16 cellular contexts compared by ENCODE assay signal in genomic region chr1:21707891-21708290, GRCh38. TPM values are rescaled to one million over a fixed set of nuclear protein-coding genes. Genes with fewer than 3 reads are reported as not detected.
A peak's percentile ranks its signal among the peaks of the same experiment; 100 is the strongest.
DNase-seq lines count a peak whose midpoint lies in the region; ATAC-seq, FAIRE-seq and TF ChIP-seq lines count a peak whose summit lies in the region.
"Had no signal": no experiment of that assay in that cellular context is flagged by ENCODE, and none has a peak within 500 bp of the region (broad histone marks: within the 10 kb centered on the region; RNA-seq: fewer than 3 reads in every experiment).

No MANE protein-coding gene starts in this region.

- POLR2A ChIA-PET in K562 (lab: Yijun Ruan, JAX) (interaction anchor here (0.7 to 0.8 kb wide), 2 partner anchors 9 to 17 kb away, joined by 3 read pairs; no protein-coding TSS in a partner anchor), HEK293T (lab: Yijun Ruan, JAX) (interaction anchor here (1.0 kb wide), 1 partner anchor 75 kb away, joined by 3 read pairs; the partner anchor contains the start of gene USP48)

- TF ChIP-seq CTCF in GM23338 (conservative IDR thresholded peaks at IDR 0.05; ENCODE audit: low read depth in 2 of 2) (no peak), K562 (IDR thresholded peaks at IDR 0.05 in 2 of 3, conservative IDR thresholded peaks at IDR 0.05 in 1 of 3; ENCODE audit: insufficient read depth in 2 of 3, low read depth in 1 of 3, low read length in 3 of 3) (no peak)

- no peaks in the 10 kb centered on the region for H3K9me2 ChIP-seq in GM23338 (ENCODE audit: insufficient read depth)

- no peak overlapping the region for H3K23ac ChIP-seq in mesenchymal stem cell (ENCODE audit: low read length in 2 of 2)

- no peak overlapping the region for H4K91ac ChIP-seq in mesenchymal stem cell (ENCODE audit: low read length)

- no peak overlapping the region for H3K18ac ChIP-seq in mesenchymal stem cell (ENCODE audit: low read depth in 1 of 2, low read length in 2 of 2)

- CTCF ChIA-PET in K562 (lab: Yijun Ruan, JAX; ENCODE audit: low intra/inter-chr PET ratio) (no interaction called here), HEK293T (lab: Yijun Ruan, JAX) (no interaction called here)

- H2AFZ ChIP-seq in GM23338 (no peak overlapping the region), K562 (ENCODE audit: low read depth, low read length) (no peak overlapping the region), mesenchymal stem cell (ENCODE audit: low read depth, low read length) (no peak overlapping the region)

- H3K9me3 ChIP-seq in K562 (replicated peaks; ENCODE audit: control insufficient read depth, insufficient read depth, low read depth, low read length) (no peaks in the 10 kb centered on the region), mesenchymal stem cell (ENCODE audit: control insufficient read depth, low read length) (no peaks in the 10 kb centered on the region)
- H3K9me3 ChIP-seq: BLaER1 treated with 17β-estradiol and CSF1 and Interleukin-3, amounts not matched to agents 10 nM and 100 nM; Caco-2 had no signal

- ATAC-seq in GM23338: no peak
- no peak for ATAC-seq in K562
- ATAC-seq in HG03139 (IDR thresholded peaks at IDR 0.05; ENCODE audit: unreplicated experiment): no peak
- ATAC-seq: HCT116 had no signal

- no peak overlapping the region for H4K8ac ChIP-seq in mesenchymal stem cell (ENCODE audit: low read length)

- H2BK120ac ChIP-seq in mesenchymal stem cell (ENCODE audit: low read depth, low read length): no peak overlapping the region

- 96% methylated on average over 4 of the region's 4 CpGs for WGBS in K562 (ENCODE audit: insufficient coverage, low coverage, missing lambda C conversion rate)
- 94% methylated on average over 4 of the region's 4 CpGs for WGBS in mesenchymal stem cell

- no peak for TF ChIP-seq RAD21 in K562 (CRISPR knock-in tag; conservative IDR thresholded peaks at IDR 0.05 in 1 of 2, IDR thresholded peaks at IDR 0.05 in 1 of 2)

- H3K4me3 ChIP-seq in GM23338 (no peak overlapping the region), K562 (no peak overlapping the region), mesenchymal stem cell (ENCODE audit: insufficient read depth in 1 of 2, low read depth in 1 of 2, low read length in 2 of 2) (no peak overlapping the region)
- H3K4me3 ChIP-seq: BLaER1 treated with 17β-estradiol and CSF1 and Interleukin-3, amounts not matched to agents 10 nM and 100 nM had no signal

- no peak overlapping the region for H2BK5ac ChIP-seq in mesenchymal stem cell (ENCODE audit: low read depth, low read length, poor library complexity, severe bottlenecking)

- no peaks in the 10 kb centered on the region for H3F3A ChIP-seq in GM23338 (replicated peaks; ENCODE audit: low read depth)

- no peak for DNase-seq in GM23338 (ENCODE audit: low spot score)
- no peak for DNase-seq in K562 (ENCODE audit: extremely low read depth in 1 of 4, low spot score in 3 of 4)
- DNase-seq in mesenchymal stem cell: no peak
- no peak for DNase-seq in HEK293T (ENCODE audit: extremely low spot score)
- DNase-seq in posterior cingulate gyrus: no peak
- DNase-seq: Caco-2; CD4-positive, CD25-positive, alpha-beta regulatory T cell; GDM1; GOT3; H7 had no signal

- H3K4me1 ChIP-seq in GM23338 (ENCODE audit: insufficient read depth) (peaks cover 29% of the 10 kb centered on the region), K562 (replicated peaks in 1 of 2; ENCODE audit: control insufficient read depth in 2 of 2, insufficient read depth in 2 of 2, low read length in 2 of 2) (peaks cover 0 to 16% of the 10 kb centered on the region in 2 experiments; a peak in 2 of 5 replicates), mesenchymal stem cell (ENCODE audit: control insufficient read depth, insufficient read depth, low read depth, low read length) (peaks cover 6% of the 10 kb centered on the region)
- H3K4me1 ChIP-seq: Caco-2 had no signal

- H3K27ac ChIP-seq in GM23338 (ENCODE audit: low read depth): peak overlapping the region; percentile 0
- H3K27ac ChIP-seq in K562 (ENCODE audit: extremely low read depth, low read depth, low read length): no peak overlapping the region
- H3K27ac ChIP-seq in mesenchymal stem cell (ENCODE audit: low read length, poor library complexity, severe bottlenecking): peak overlapping the region; percentile 20

- H3K9ac ChIP-seq in K562 (ENCODE audit: insufficient read depth in 1 of 2, low read depth in 2 of 2, low read length in 2 of 2) (no peak overlapping the region), mesenchymal stem cell (ENCODE audit: low read length) (no peak overlapping the region)
- H3K9ac ChIP-seq: BLaER1 treated with 17β-estradiol and CSF1 and Interleukin-3, amounts not matched to agents 10 nM and 100 nM had no signal

- intact Hi-C loops in K562 (cut with micrococcal nuclease) (no loop called here), posterior cingulate gyrus (cut with DNase I) (loop anchor here (10.0 kb wide), 1 partner anchor 257 kb away; no protein-coding TSS in a partner anchor)

- H3K27me3 ChIP-seq in GM23338 (ENCODE audit: insufficient read depth) (no peaks in the 10 kb centered on the region), K562 (ENCODE audit: control insufficient read depth in 2 of 2, insufficient read depth in 2 of 2, low read length in 2 of 2) (no peaks in the 10 kb centered on the region), mesenchymal stem cell (ENCODE audit: control insufficient read depth in 1 of 2, insufficient read depth in 1 of 2, low read length in 2 of 2) (no peaks in the 10 kb centered on the region)
- H3K27me3 ChIP-seq: BLaER1 treated with 17β-estradiol and CSF1 and Interleukin-3, amounts not matched to agents 10 nM and 100 nM had no signal

- no peak overlapping the region for H3K4me3 Mint-ChIP-seq in GM23338
- H3K4me3 Mint-ChIP-seq: B cell; CD4-positive, CD25-positive, alpha-beta regulatory T cell had no signal

- H2BK15ac ChIP-seq in mesenchymal stem cell (ENCODE audit: low read depth, poor library complexity, severe bottlenecking): no peak overlapping the region

- BruUV-seq in K562 (replicated peaks; lab: Mats Ljungman, UMichigan): no TSS peak

- no peak for FAIRE-seq in K562 (lab: Jason Lieb, UNC)
- FAIRE-seq: D721Med, GM12892 had no signal

- TF ChIP-seq POLR2A in K562 (conservative IDR thresholded peaks at IDR 0.05): no peak

- no peaks in the 10 kb centered on the region for H3K9me3 Mint-ChIP-seq in GM23338
- H3K9me3 Mint-ChIP-seq: CD4-positive, CD25-positive, alpha-beta regulatory T cell had no signal

- H3K4me2 ChIP-seq in GM23338 (no peak overlapping the region), K562 (ENCODE audit: insufficient read depth, low read length) (no peak overlapping the region), mesenchymal stem cell (ENCODE audit: low read length, poor library complexity, severe bottlenecking) (no peak overlapping the region)

- peaks cover 33% of the 10 kb centered on the region for H3K4me1 Mint-ChIP-seq in GM23338

- no peak overlapping the region for H3K4ac ChIP-seq in mesenchymal stem cell (ENCODE audit: low read depth in 1 of 2, low read length in 2 of 2)

- in situ Hi-C loops in K562 (cut with MboI): no loop called here

- H3K27ac Mint-ChIP-seq in GM23338: no peak overlapping the region; the same call in 1 of the 2 replicates

- H3K36me3 ChIP-seq in GM23338 (ENCODE audit: insufficient read depth) (peaks cover 8% of the 10 kb centered on the region; the same call in 1 of the 2 replicates), K562 (ENCODE audit: control insufficient read depth, insufficient read depth, low read length) (peaks cover 88% of the 10 kb centered on the region), mesenchymal stem cell (ENCODE audit: control insufficient read depth in 1 of 2, insufficient read depth in 2 of 2, low read depth in 1 of 2, low read length in 2 of 2) (peaks cover 20 to 70% of the 10 kb centered on the region in 2 experiments)

- H3K79me2 ChIP-seq in GM23338 (replicated peaks; ENCODE audit: insufficient read depth): no peaks in the 10 kb centered on the region
- H3K79me2 ChIP-seq in K562 (ENCODE audit: control insufficient read depth, insufficient read depth, low read length): peaks cover 22% of the 10 kb centered on the region; the same call in 1 of the 3 replicates

- H2BK12ac ChIP-seq in mesenchymal stem cell (ENCODE audit: low read length in 2 of 2): no peak overlapping the region

- no peak for TF ChIP-seq EP300 in K562 (IDR thresholded peaks at IDR 0.05; ENCODE audit: low read length)

- H3K9me1 ChIP-seq in K562 (ENCODE audit: control insufficient read depth, insufficient read depth, low read length): no peaks in the 10 kb centered on the region

- no peak overlapping the region for H3K14ac ChIP-seq in mesenchymal stem cell (ENCODE audit: low read length in 2 of 2)

- H3K79me1 ChIP-seq in mesenchymal stem cell (replicated peaks; ENCODE audit: low read length, poor library complexity, severe bottlenecking): peaks cover 19% of the 10 kb centered on the region

- peaks cover 30% of the 10 kb centered on the region for H3K36me3 Mint-ChIP-seq in GM23338 (ENCODE audit: low read depth)

- H3K27me3 Mint-ChIP-seq in GM23338 (ENCODE audit: insufficient read depth, low read depth, poor library complexity): peaks cover 2% of the 10 kb centered on the region
- H3K27me3 Mint-ChIP-seq: B cell; CD4-positive, CD25-positive, alpha-beta regulatory T cell had no signal

- no peaks in the 10 kb centered on the region; the same call in 1 of the 2 replicates for H4K20me1 ChIP-seq in GM23338 (replicated peaks; ENCODE audit: insufficient read depth)
- H4K20me1 ChIP-seq in K562 (replicated peaks; ENCODE audit: control insufficient read depth, insufficient read depth, low read length): no peaks in the 10 kb centered on the region

- no peak overlapping the region for H2AK5ac ChIP-seq in mesenchymal stem cell (ENCODE audit: low read length, severe bottlenecking)

RNA-seq across cellular contexts. Expression of gene RAP1GAP, which starts 38.7 kb away (rescaled TPM):
- 5.9 and 6.6 TPM in 2 replicates for total RNA-seq in GM23338 (2014; rRNA removed; shearing (Covaris generic))
- 4.3 and 5.0 TPM in 2 replicates for polyA plus RNA-seq in GM23338 (2016; fragmentation: Nextera tagmentation; extraction: Ambion mirVana)
- total RNA-seq in K562 (2011; cell fraction: chromatin; rRNA removed; ENCODE audit: low replicate concordance): 41.9 and 97.0 TPM in 2 replicates
- total RNA-seq in K562 (2011; cell fraction: nucleolus; rRNA removed): 41.8 and 44.9 TPM in 2 replicates
- 34.0 and 35.7 TPM in 2 replicates for total RNA-seq in K562 (2011; cell fraction: nucleoplasm; rRNA removed)
- total RNA-seq in K562 (2014; rRNA removed): 19.2 and 28.0 TPM in 2 replicates
- total RNA-seq in K562 (2014; rRNA removed; fragmentation: Illumina TruSeq; extraction: Trizol): 7.0 and 7.3 TPM in 2 replicates
- total RNA-seq in K562 (2015; rRNA removed; fragmentation: Illumina TruSeq; extraction: Trizol): 9.5 and 9.7 TPM in 2 replicates
- 30.2 and 31.0 TPM in 2 replicates for total RNA-seq in K562 (2021)
- polyA plus RNA-seq in K562 (2011; rRNA removed): 30.2 and 36.0 TPM in 2 replicates
- 27.3 and 36.3 TPM in 2 replicates for polyA plus RNA-seq in K562 (2011; cell fraction: cytosol; rRNA removed)
- 68.0 and 110 TPM in 2 replicates for polyA plus RNA-seq in K562 (2011; cell fraction: nucleus; rRNA removed)
- polyA plus RNA-seq in K562 (2012): 23.3 and 41.5 TPM in 2 replicates
- 23.5 and 26.5 TPM in 2 replicates for polyA plus RNA-seq in K562 (2014; fragmentation: Illumina TruSeq; extraction: Trizol)
- under 1 TPM; 0.29 to 0.51 TPM for polyA plus RNA-seq in K562 (2014; fragmentation: Nextera tagmentation; extraction: Ambion mirVana)
- polyA plus RNA-seq in K562 (2014; rRNA removed): 21.7 and 22.3 TPM in 2 replicates
- 25.4 and 27.5 TPM in 2 replicates for polyA minus RNA-seq in K562 (2011; rRNA and poly(A)+ RNA removed)
- 22.4 and 26.1 TPM in 2 replicates for polyA minus RNA-seq in K562 (2011; cell fraction: cytosol; rRNA and poly(A)+ RNA removed)
- polyA minus RNA-seq in K562 (2011; cell fraction: nucleus; rRNA and poly(A)+ RNA removed): 26.9 and 27.0 TPM in 2 replicates
- polyA plus RNA-seq in mesenchymal stem cell (2013, experiment 1 of 2): 0.50 TPM
- polyA plus RNA-seq in mesenchymal stem cell (2013, experiment 2 of 2): 0.62 TPM
- polyA plus RNA-seq: CD4-positive, CD25-positive, alpha-beta regulatory T cell had no signal
